Comparison of ENCODE assay signal across 17 cellular contexts in genomic region chr12:116689586-116689985, GRCh38.
"Had no signal": no experiment of that assay in that cellular context is flagged by ENCODE, and none has a peak within 500 bp of the region (broad histone marks: within the 10 kb centered on the region; RNA-seq: fewer than 3 reads in every experiment).

No MANE protein-coding gene starts in this region.

- ATAC-seq: activated naive CD4-positive, alpha-beta T cell treated with anti-CD3 and anti-CD28 coated beads, Interleukin-2, amount 50 U/mL, for 72 hours; heart left ventricle; left colon; natural killer cell treated with Interleukin-12 subunit alpha and Interleukin-12 subunit beta and Interleukin-15 and Interleukin-18, amount 100 ng/mL, for 72 hours; stimulated activated naive CD8-positive, alpha-beta T cell treated with anti-CD3 and anti-CD28 coated beads, Interleukin-15, amount 100 ng/mL, for 72 hours; WTC11 had no signal

- H3K4me3 ChIP-seq: heart left ventricle, skin epidermis, tibial artery had no signal

- H2AFZ ChIP-seq: parathyroid adenoma had no signal

- H3K27ac ChIP-seq: heart left ventricle, parathyroid adenoma, skin epidermis, tibial artery had no signal

- H3K36me3 ChIP-seq: heart left ventricle, tibial artery had no signal

- DNase-seq: activated gamma-delta T cell treated with Interleukin-2 at 50 U/mL for 16 hours; activated T-cell treated with anti-CD3 and anti-CD28 coated beads, Interleukin-2, amount 50 U/mL, for 1 hour; aorta; caudate nucleus; effector CD4-positive, alpha-beta T cell; heart left ventricle; left colon; stimulated activated CD4-positive, alpha-beta T cell treated with anti-CD3 and anti-CD28 coated beads, Interleukin-1b, Interleukin-23, amount 100 ng/mL, for 48 hours; stimulated activated naive CD8-positive, alpha-beta T cell treated with anti-CD3 and anti-CD28 coated beads, Interleukin-15, amount 100 ng/mL, for 72 hours; tibial artery had no signal

- H3K79me2 ChIP-seq: parathyroid adenoma had no signal

- H3K4me1 ChIP-seq: parathyroid adenoma had no signal

- FAIRE-seq: endometrium, keratinocyte had no signal

- H3K9me3 ChIP-seq: heart left ventricle, tibial artery had no signal

- H3K9ac ChIP-seq: parathyroid adenoma had no signal
